ENCODE assay signal across 9 cellular contexts in genomic region chr22:35313311-35314121, GRCh38. TPM values are rescaled to one million over a fixed set of nuclear protein-coding genes. Genes with fewer than 3 reads are reported as not detected.
DNase-seq lines count a peak whose midpoint lies in the region; ATAC-seq and TF ChIP-seq lines count a peak whose summit lies in the region.
"Had no signal": no experiment of that assay in that cellular context is flagged by ENCODE, and none has a peak within 500 bp of the region (broad histone marks: within the 10 kb centered on the region; RNA-seq: fewer than 3 reads in every experiment).

No MANE protein-coding gene starts in this region.

- CTCF ChIA-PET in CD4-positive, alpha-beta T cell (lab: Charles Lee): interaction anchor here (1.2 to 1.9 kb wide), 2 partner anchors 17 to 56 kb away, joined by 4 read pairs; partner anchors contain the start of gene HMGXB4

- peak in 1 of 10 experiments; percentile 29 for DNase-seq in CD4-positive, alpha-beta T cell
- DNase-seq in NCI-H1092 treated with DMSO at 0.1 percent for 48 hours (lab: John Stamatoyannopoulos, UW): peak; percentile 71
- no peak for DNase-seq in activated T-helper 2 cell treated with anti-CD3 and anti-CD28 coated beads, Interferon-gamma antibody, Interleukin-2, Interleukin-4, amounts not matched to agents 10 μg/mL and 5 μg/mL and 100 μg/mL, durations not matched to agents 14 hours and 24 hours and 36 hours (ENCODE audit: low spot score)
- DNase-seq in hepatic stellate cell (ENCODE audit: low spot score): peak; percentile 92
- DNase-seq in tibial artery: peak; percentile 14 to 70
- DNase-seq in NCI-H1436 treated with DMSO at 0.1 percent for 48 hours (lab: John Stamatoyannopoulos, UW): no peak
- DNase-seq in OCI-M2 (lab: John Stamatoyannopoulos, UW; ENCODE audit: unreplicated experiment): no peak

- peaks cover 7 to 17% (median 14%) of the 10 kb centered on the region in 3 donors for H3K36me3 ChIP-seq in tibial artery

- no peak for TF ChIP-seq CTCF in CD4-positive, alpha-beta T cell (IDR thresholded peaks at IDR 0.05)
- TF ChIP-seq CTCF in tibial artery (IDR thresholded peaks at IDR 0.05): no peak

- intact Hi-C loops in CD4-positive, alpha-beta T cell (cut with DNase I, micrococcal nuclease): no loop called here
- intact Hi-C loops in activated T-helper 2 cell treated with anti-CD3 and anti-CD28 coated beads, Interferon-gamma antibody, Interleukin-2, Interleukin-4, amounts not matched to agents 10 μg/mL and 5 μg/mL and 100 μg/mL, durations not matched to agents 14 hours and 24 hours and 36 hours (cut with micrococcal nuclease): loop anchor here (1.0 kb wide), 1 partner anchor 13 kb away; no protein-coding TSS in a partner anchor
- intact Hi-C loops in tibial artery (cut with DNase I; ENCODE audit: low total_unique reads): no loop called here

- no peak overlapping the region for H3K4me3 ChIP-seq in tibial artery
- H3K4me3 ChIP-seq: dorsolateral prefrontal cortex had no signal

- no peaks in the 10 kb centered on the region for H3K27me3 ChIP-seq in CD4-positive, alpha-beta T cell (ENCODE audit: control insufficient read depth, insufficient read depth, low read length)
- H3K27me3 ChIP-seq in tibial artery: no peaks in the 10 kb centered on the region
- H3K27me3 ChIP-seq: dorsolateral prefrontal cortex had no signal

- POLR2A ChIA-PET in CD4-positive, alpha-beta T cell (lab: Charles Lee): interaction anchor here (1.9 kb wide), 1 partner anchor 14 kb away, joined by 10 read pairs; the partner anchor contains the start of gene TOM1

- no peaks in the 10 kb centered on the region for H3K27me3 Mint-ChIP-seq in CD4-positive, alpha-beta T cell
- no peaks in the 10 kb centered on the region for H3K27me3 Mint-ChIP-seq in activated T-helper 2 cell treated with anti-CD3 and anti-CD28 coated beads, Interferon-gamma antibody, Interleukin-2, Interleukin-4, amounts not matched to agents 10 μg/mL and 5 μg/mL and 100 μg/mL, durations not matched to agents 14 hours and 24 hours and 36 hours (ENCODE audit: low read depth)

- H3K36me3 Mint-ChIP-seq in CD4-positive, alpha-beta T cell (ENCODE audit: low read depth): peaks cover 21% of the 10 kb centered on the region
- H3K36me3 Mint-ChIP-seq in activated T-helper 2 cell treated with anti-CD3 and anti-CD28 coated beads, Interferon-gamma antibody, Interleukin-2, Interleukin-4, amounts not matched to agents 10 μg/mL and 5 μg/mL and 100 μg/mL, durations not matched to agents 14 hours and 24 hours and 36 hours (ENCODE audit: low read depth): peaks cover 8% of the 10 kb centered on the region

- H3K4me1 Mint-ChIP-seq in CD4-positive, alpha-beta T cell (ENCODE audit: low read depth): peaks cover 67% of the 10 kb centered on the region
- peaks cover 62% of the 10 kb centered on the region for H3K4me1 Mint-ChIP-seq in activated T-helper 2 cell treated with anti-CD3 and anti-CD28 coated beads, Interferon-gamma antibody, Interleukin-2, Interleukin-4, amounts not matched to agents 10 μg/mL and 5 μg/mL and 100 μg/mL, durations not matched to agents 14 hours and 24 hours and 36 hours (ENCODE audit: low read depth)

- H3K27ac ChIP-seq in CD4-positive, alpha-beta T cell (ENCODE audit: low read depth, low read length): no peak overlapping the region
- peak overlapping the region; percentile 53 to 68 for H3K27ac ChIP-seq in tibial artery

- H3K9me3 ChIP-seq in CD4-positive, alpha-beta T cell (ENCODE audit: control insufficient read depth, low read length): no peaks in the 10 kb centered on the region
- no peaks in the 10 kb centered on the region for H3K9me3 ChIP-seq in tibial artery

- H3K9me3 Mint-ChIP-seq in CD4-positive, alpha-beta T cell: no peaks in the 10 kb centered on the region
- H3K9me3 Mint-ChIP-seq in activated T-helper 2 cell treated with anti-CD3 and anti-CD28 coated beads, Interferon-gamma antibody, Interleukin-2, Interleukin-4, amounts not matched to agents 10 μg/mL and 5 μg/mL and 100 μg/mL, durations not matched to agents 14 hours and 24 hours and 36 hours: no peaks in the 10 kb centered on the region

- ATAC-seq in CD4-positive, alpha-beta T cell (ENCODE audit: poor library complexity): peak; percentile 17
- ATAC-seq in GM18909 (IDR thresholded peaks at IDR 0.05; ENCODE audit: poor library complexity, unreplicated experiment): no peak

- H3K4me1 ChIP-seq in tibial artery: peaks cover 0 to 45% (median 38%) of the 10 kb centered on the region in 4 donors

- no peak overlapping the region for H3K4me3 Mint-ChIP-seq in CD4-positive, alpha-beta T cell
- H3K4me3 Mint-ChIP-seq in activated T-helper 2 cell treated with anti-CD3 and anti-CD28 coated beads, Interferon-gamma antibody, Interleukin-2, Interleukin-4, amounts not matched to agents 10 μg/mL and 5 μg/mL and 100 μg/mL, durations not matched to agents 14 hours and 24 hours and 36 hours (ENCODE audit: low read depth): no peak overlapping the region

- H3K27ac Mint-ChIP-seq in CD4-positive, alpha-beta T cell: no peak overlapping the region
- H3K27ac Mint-ChIP-seq in activated T-helper 2 cell treated with anti-CD3 and anti-CD28 coated beads, Interferon-gamma antibody, Interleukin-2, Interleukin-4, amounts not matched to agents 10 μg/mL and 5 μg/mL and 100 μg/mL, durations not matched to agents 14 hours and 24 hours and 36 hours: peak overlapping the region; percentile 74

RNA-seq across cellular contexts. Expression of gene TOM1, which starts 13.8 kb away (rescaled TPM):
- 100 to 1,000 TPM; 211 to 219 TPM for total RNA-seq in CD4-positive, alpha-beta T cell
- total RNA-seq in activated T-helper 2 cell treated with anti-CD3 and anti-CD28 coated beads, Interferon-gamma antibody, Interleukin-2, Interleukin-4, amounts not matched to agents 10 μg/mL and 5 μg/mL and 100 μg/mL, durations not matched to agents 14 hours and 24 hours and 36 hours: 21.2 and 23.6 TPM in 2 replicates

RNA-seq across cellular contexts. Expression of gene HMGXB4, which starts 56.2 kb away (rescaled TPM):
- total RNA-seq in CD4-positive, alpha-beta T cell: 10 to 100 TPM; 41.4 to 44.1 TPM
- total RNA-seq in activated T-helper 2 cell treated with anti-CD3 and anti-CD28 coated beads, Interferon-gamma antibody, Interleukin-2, Interleukin-4, amounts not matched to agents 10 μg/mL and 5 μg/mL and 100 μg/mL, durations not matched to agents 14 hours and 24 hours and 36 hours: 41.8 and 42.3 TPM in 2 replicates

Comparison
In these comparisons a context has a peak if more than half of its experiments do, and no peak if none do; other contexts are left out.
1. DNase-seq: peak in NCI-H1092 treated with DMSO at 0.1 percent for 48 hours (single experiment), hepatic stellate cell (single experiment) and tibial artery (2 of 2); none in activated T-helper 2 cell treated with anti-CD3 and anti-CD28 coated beads, Interferon-gamma antibody, Interleukin-2, Interleukin-4, amounts not matched to agents 10 μg/mL and 5 μg/mL and 100 μg/mL, durations not matched to agents 14 hours and 24 hours and 36 hours (single experiment), NCI-H1436 treated with DMSO at 0.1 percent for 48 hours (single experiment) and OCI-M2 (single experiment).